In genomic region chr4:75726577-75726976, GRCh38 we compare ENCODE assay signal across 10 cellular contexts. TPM values are rescaled to one million over a fixed set of nuclear protein-coding genes. Genes with fewer than 3 reads are reported as not detected.
A peak's percentile ranks its signal among the peaks of the same experiment; 100 is the strongest.
DNase-seq lines count a peak whose midpoint lies in the region; ATAC-seq, FAIRE-seq and TF ChIP-seq lines count a peak whose summit lies in the region.
"Had no signal": no experiment of that assay in that cellular context is flagged by ENCODE, and none has a peak within 500 bp of the region (broad histone marks: within the 10 kb centered on the region; RNA-seq: fewer than 3 reads in every experiment).

No MANE protein-coding gene starts in this region.

- H3K27ac ChIP-seq in right atrium auricular region (peak overlapping the region; percentile 97 to 98), keratinocyte (ENCODE audit: control insufficient read depth, insufficient read depth, low read length) (no peak overlapping the region), upper lobe of right lung (peak overlapping the region; percentile 48)

- H3K27me3 Mint-ChIP-seq in activated naive CD8-positive, alpha-beta T cell treated with anti-CD3 and anti-CD28 coated beads, Interleukin-2, amount 10 ng/mL, durations not matched to agents 7 days and 5 days = no peaks in the 10 kb centered on the region

- H2AFZ ChIP-seq in keratinocyte (ENCODE audit: control insufficient read depth, low read length) = no peak overlapping the region

- peak overlapping the region; percentile 44 for H3K4me3 Mint-ChIP-seq in activated naive CD8-positive, alpha-beta T cell treated with anti-CD3 and anti-CD28 coated beads, Interleukin-2, amount 10 ng/mL, durations not matched to agents 7 days and 5 days

- dilution Hi-C loops in keratinocyte (cut with MboI; ENCODE audit: extremely low pct_ligation_motif_present, low sequenced_read_pairs) = no loop called here

- no peak overlapping the region for H3K9ac ChIP-seq in keratinocyte (ENCODE audit: control insufficient read depth, extremely low read depth, insufficient read depth, low read length)

- H3K4me2 ChIP-seq in keratinocyte (ENCODE audit: control insufficient read depth, extremely low read depth, insufficient read depth, low read depth, low read length) = peak overlapping the region; percentile 68

- H3K36me3 ChIP-seq in right atrium auricular region = no peaks in the 10 kb centered on the region
- H3K36me3 ChIP-seq in keratinocyte (ENCODE audit: control insufficient read depth in 2 of 2, extremely low read depth in 1 of 2, insufficient read depth in 2 of 2, low read length in 2 of 2) = no peaks in the 10 kb centered on the region
- no peaks in the 10 kb centered on the region for H3K36me3 ChIP-seq in upper lobe of right lung

- H3K9me3 ChIP-seq in right atrium auricular region = no peaks in the 10 kb centered on the region
- no peaks in the 10 kb centered on the region for H3K9me3 ChIP-seq in keratinocyte (ENCODE audit: control insufficient read depth, low read depth, low read length)
- no peaks in the 10 kb centered on the region for H3K9me3 ChIP-seq in upper lobe of right lung

- peaks cover 67% of the 10 kb centered on the region for H3K79me2 ChIP-seq in keratinocyte (ENCODE audit: control insufficient read depth, insufficient read depth, low read length)

- TF ChIP-seq CTCF in right atrium auricular region (IDR thresholded peaks at IDR 0.05) (no peak), keratinocyte (optimal IDR thresholded peaks at IDR 0.05 in 1 of 3, IDR thresholded peaks at IDR 0.05 in 1 of 3, conservative IDR thresholded peaks at IDR 0.05 in 1 of 3; ENCODE audit: extremely low read depth in 1 of 3, insufficient read depth in 2 of 3, low read length in 3 of 3) (no peak), upper lobe of right lung (IDR thresholded peaks at IDR 0.05) (no peak)

- H3K4me1 Mint-ChIP-seq in activated naive CD8-positive, alpha-beta T cell treated with anti-CD3 and anti-CD28 coated beads, Interleukin-2, amount 10 ng/mL, durations not matched to agents 7 days and 5 days = peaks cover 40% of the 10 kb centered on the region

- peaks cover 4% of the 10 kb centered on the region for H4K20me1 ChIP-seq in keratinocyte (ENCODE audit: control insufficient read depth, extremely low read depth, insufficient read depth, low read length)

- no peak overlapping the region for H3K27ac Mint-ChIP-seq in activated naive CD8-positive, alpha-beta T cell treated with anti-CD3 and anti-CD28 coated beads, Interleukin-2, amount 10 ng/mL, durations not matched to agents 7 days and 5 days

- no peak for FAIRE-seq in keratinocyte (lab: Jason Lieb, UNC)
- FAIRE-seq: kidney had no signal

- peaks cover 10% of the 10 kb centered on the region for H3K36me3 Mint-ChIP-seq in activated naive CD8-positive, alpha-beta T cell treated with anti-CD3 and anti-CD28 coated beads, Interleukin-2, amount 10 ng/mL, durations not matched to agents 7 days and 5 days

- H3K9me3 Mint-ChIP-seq in activated naive CD8-positive, alpha-beta T cell treated with anti-CD3 and anti-CD28 coated beads, Interleukin-2, amount 10 ng/mL, durations not matched to agents 7 days and 5 days = no peaks in the 10 kb centered on the region

- no peaks in the 10 kb centered on the region for H3K9me1 ChIP-seq in keratinocyte (ENCODE audit: control insufficient read depth, extremely low read depth, insufficient read depth, low read length)

- POLR2A ChIA-PET in activated naive CD8-positive, alpha-beta T cell treated with anti-CD3 and anti-CD28 coated beads, Interleukin-2, amount 10 ng/mL, durations not matched to agents 7 days and 5 days (lab: Charles Lee) = interaction anchor here (0.7 to 0.8 kb wide), 3 partner anchors 201 to 214 kb away, joined by 3 read pairs; partner anchors contain the start of gene NAAA

- H3K4me3 ChIP-seq in right atrium auricular region = peak overlapping the region; percentile 84 to 92
- H3K4me3 ChIP-seq in keratinocyte (ENCODE audit: control insufficient read depth in 2 of 3, extremely low read depth in 1 of 3, insufficient read depth in 2 of 3, low read depth in 1 of 3, low read length in 3 of 3) = peak overlapping the region in 2 of 3 experiments; percentile 16 to 46
- H3K4me3 ChIP-seq in upper lobe of right lung = peak overlapping the region; percentile 74

- H3K27me3 ChIP-seq in right atrium auricular region = no peaks in the 10 kb centered on the region
- H3K27me3 ChIP-seq in keratinocyte (ENCODE audit: control insufficient read depth, extremely low read depth, insufficient read depth, low read length) = no peaks in the 10 kb centered on the region
- H3K27me3 ChIP-seq in upper lobe of right lung = no peaks in the 10 kb centered on the region

- H3K4me1 ChIP-seq in right atrium auricular region (peaks cover 0 to 70% of the 10 kb centered on the region in 2 donors), keratinocyte (ENCODE audit: control insufficient read depth, extremely low read depth, insufficient read depth, low read length) (peaks cover 22% of the 10 kb centered on the region), upper lobe of right lung (peaks cover 42% of the 10 kb centered on the region)

- ATAC-seq in left cardiac atrium = no peak
- ATAC-seq in activated naive CD8-positive, alpha-beta T cell treated with anti-CD3 and anti-CD28 coated beads, Interleukin-2, amount 10 ng/mL, durations not matched to agents 7 days and 5 days (ENCODE audit: low read depth) = no peak
- no peak for ATAC-seq in upper lobe of right lung
- ATAC-seq in HG03196 (IDR thresholded peaks at IDR 0.05; ENCODE audit: unreplicated experiment) = no peak
- no peak for ATAC-seq in HG02678 (IDR thresholded peaks at IDR 0.05; ENCODE audit: unreplicated experiment)

- intact Hi-C loops in left cardiac atrium (cut with DNase I) = loop anchor here in 1 of 2 donors (10.0 kb wide), 1 partner anchor 52 kb away; the partner anchor contains the start of gene G3BP2
- intact Hi-C loops in upper lobe of right lung (cut with DNase I) = no loop called here

- DNase-seq in right atrium auricular region (ENCODE audit: low spot score) (no peak), left cardiac atrium (no peak), keratinocyte (ENCODE audit: low read depth, low spot score) (no peak), upper lobe of right lung (no peak), AG08396 (ENCODE audit: low spot score) (no peak)
- DNase-seq in activated naive CD8-positive, alpha-beta T cell treated with anti-CD3 and anti-CD28 coated beads, Interleukin-2, amount 10 ng/mL, durations not matched to agents 7 days and 5 days = no peak
- DNase-seq: kidney, NCI-H146 had no signal

RNA-seq across cellular contexts. Expression of gene USO1, which starts 2.2 kb away (rescaled TPM):
- total RNA-seq in right atrium auricular region (10 to 100 TPM; 76.4 to 87.2 TPM), left cardiac atrium (10 to 100 TPM; 77.9 to 84.5 TPM), upper lobe of right lung (64.2 TPM)
- total RNA-seq in activated naive CD8-positive, alpha-beta T cell treated with anti-CD3 and anti-CD28 coated beads, Interleukin-2, amount 10 ng/mL, durations not matched to agents 7 days and 5 days = 10 to 100 TPM; 32.3 to 34.6 TPM
- 47.8 to 75.4 TPM (median 54.2 TPM) in 3 replicates for polyA plus RNA-seq in keratinocyte
- 39.1 TPM for polyA plus RNA-seq in keratinocyte (2011; ENCODE audit: low read depth)
- polyA plus RNA-seq in keratinocyte (2011; cell fraction: cytosol; rRNA removed) = 28.7 and 59.2 TPM in 2 replicates
- polyA plus RNA-seq in keratinocyte (2011; cell fraction: nucleus; rRNA removed) = 61.2 and 84.8 TPM in 2 replicates
- polyA plus RNA-seq in keratinocyte (2012; ENCODE audit: low replicate concordance) = 31.9 and 45.9 TPM in 2 replicates
- 15.2 to 48.5 TPM (median 33.1 TPM) in 3 replicates for polyA minus RNA-seq in keratinocyte
- polyA minus RNA-seq in keratinocyte (2011; cell fraction: cytosol; rRNA and poly(A)+ RNA removed) = 30.9 TPM
- 38.6 and 75.3 TPM in 2 replicates for polyA minus RNA-seq in keratinocyte (2011; cell fraction: nucleus; rRNA and poly(A)+ RNA removed)

RNA-seq across cellular contexts. Expression of gene G3BP2, which starts 53.4 kb away (rescaled TPM):
- total RNA-seq in right atrium auricular region = 10 to 100 TPM; 59.5 to 65.4 TPM
- 100 to 1,000 TPM in 1 of 2 donors, 10 to 100 TPM in 1; 68.5 to 110 TPM for total RNA-seq in left cardiac atrium
- 100 to 1,000 TPM; 165 to 179 TPM for total RNA-seq in activated naive CD8-positive, alpha-beta T cell treated with anti-CD3 and anti-CD28 coated beads, Interleukin-2, amount 10 ng/mL, durations not matched to agents 7 days and 5 days
- 85.9 to 137 TPM (median 107 TPM) in 3 replicates for polyA plus RNA-seq in keratinocyte
- 339 TPM for polyA plus RNA-seq in keratinocyte (2011; ENCODE audit: low read depth)
- polyA plus RNA-seq in keratinocyte (2011; cell fraction: cytosol; rRNA removed) = 73.9 and 130 TPM in 2 replicates
- 98.1 and 125 TPM in 2 replicates for polyA plus RNA-seq in keratinocyte (2011; cell fraction: nucleus; rRNA removed)
- polyA plus RNA-seq in keratinocyte (2012; ENCODE audit: low replicate concordance) = 61.7 and 118 TPM in 2 replicates
- polyA minus RNA-seq in keratinocyte = 18.9 to 137 TPM (median 73.9 TPM) in 3 replicates
- polyA minus RNA-seq in keratinocyte (2011; cell fraction: cytosol; rRNA and poly(A)+ RNA removed) = 83.8 TPM
- polyA minus RNA-seq in keratinocyte (2011; cell fraction: nucleus; rRNA and poly(A)+ RNA removed) = 64.8 and 126 TPM in 2 replicates
- total RNA-seq in upper lobe of right lung = 102 TPM

Comparison
In these comparisons a context has a peak if more than half of its experiments do, and no peak if none do; other contexts are left out.
1. H3K4me3 ChIP-seq: peak in every context shown above with its lines; median percentile 88 in right atrium auricular region; 74 in upper lobe of right lung; 31 in keratinocyte.